Comparison of ENCODE assay signal across 24 cellular contexts in the genomic region with DNA sequence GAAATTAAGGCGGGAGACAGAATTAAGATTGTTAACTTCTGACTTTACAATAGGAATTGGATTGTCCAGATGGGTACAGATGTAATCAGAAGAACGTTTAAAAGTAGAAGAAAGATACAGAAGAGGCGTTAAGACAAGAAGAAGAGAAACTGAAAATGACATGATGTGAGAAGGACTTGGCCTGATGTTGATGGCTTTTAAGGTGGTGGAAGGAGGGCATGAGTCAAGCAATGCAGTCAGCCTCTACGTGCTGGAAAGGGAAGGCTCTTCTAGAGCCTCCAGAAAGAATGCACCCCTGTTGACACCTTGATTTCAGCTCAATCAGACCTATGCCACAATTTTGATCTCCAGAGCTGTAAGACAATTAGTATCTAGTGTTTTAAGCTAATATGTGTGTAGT.
"Had no signal": no experiment of that assay in that cellular context is flagged by ENCODE, and none has a peak within 500 bp of the region (broad histone marks: within the 10 kb centered on the region; RNA-seq: fewer than 3 reads in every experiment).

No MANE protein-coding gene starts in this region.

- DNase-seq: colonic mucosa; cortex of kidney; dermis blood vessel endothelial cell; dorsolateral prefrontal cortex; effector CD4-positive, alpha-beta T cell; effector CD8-positive, alpha-beta T cell; effector memory CD4-positive, alpha-beta T cell; effector memory CD8-positive, alpha-beta T cell; endodermal cell; erythroblast; esophagus squamous epithelium; foreskin fibroblast; foreskin keratinocyte; foreskin melanocyte; gastrocnemius medialis; glutamatergic neuron; head of caudate nucleus; heart left ventricle; heart right ventricle had no signal

- H3K9me3 ChIP-seq: colonic mucosa, esophagus muscularis mucosa, esophagus squamous epithelium, gastrocnemius medialis, gastroesophageal sphincter, heart right ventricle had no signal

- H3K36me3 ChIP-seq: colonic mucosa, esophagus muscularis mucosa, esophagus squamous epithelium, gastrocnemius medialis, gastroesophageal sphincter, heart left ventricle, heart right ventricle had no signal

- H3K27me3 ChIP-seq: colonic mucosa, esophagus muscularis mucosa, esophagus squamous epithelium, foreskin keratinocyte, gastrocnemius medialis, gastroesophageal sphincter, heart left ventricle, heart right ventricle had no signal

- H3K27ac ChIP-seq: colonic mucosa, coronary artery, dorsolateral prefrontal cortex, epithelial cell of prostate, esophagus muscularis mucosa, esophagus squamous epithelium, foreskin keratinocyte, gastrocnemius medialis, gastroesophageal sphincter, heart left ventricle, heart right ventricle had no signal

- H3K4me3 ChIP-seq: colonic mucosa, coronary artery, dorsolateral prefrontal cortex, esophagus muscularis mucosa, esophagus squamous epithelium, gastrocnemius medialis, gastroesophageal sphincter, heart left ventricle, heart right ventricle had no signal

- ATAC-seq: effector memory CD8-positive, alpha-beta T cell; esophagus mucosa; foreskin keratinocyte; gastrocnemius medialis; gastroesophageal sphincter; heart left ventricle; heart right ventricle had no signal

- H3K4me1 ChIP-seq: colonic mucosa, esophagus muscularis mucosa, esophagus squamous epithelium, foreskin keratinocyte, gastrocnemius medialis, gastroesophageal sphincter, heart left ventricle, heart right ventricle had no signal
